8 cellular contexts compared by ENCODE assay signal in genomic region chr2:43539991-43540860, GRCh38. TPM values are rescaled to one million over a fixed set of nuclear protein-coding genes. Genes with fewer than 3 reads are reported as not detected.
DNase-seq lines count a peak whose midpoint lies in the region; ATAC-seq and TF ChIP-seq lines count a peak whose summit lies in the region.

No MANE protein-coding gene starts in this region.

- H4K20me1 ChIP-seq in SK-N-SH (ENCODE audit: insufficient read depth), result no peaks in the 10 kb centered on the region

- intact Hi-C loops in Right ventricle myocardium superior (cut with DNase I) (loop anchor here (5.0 kb wide), 2 partner anchors 53 to 713 kb away; no protein-coding TSS in a partner anchor), sciatic nerve (cut with DNase I) (no loop called here), Caco-2 (cut with micrococcal nuclease; ENCODE audit: unreplicated experiment) (no loop called here)

- H3K9me3 ChIP-seq in SK-N-SH, result no peaks in the 10 kb centered on the region
- no peaks in the 10 kb centered on the region for H3K9me3 ChIP-seq in Caco-2

- no TSS peak for BruUV-seq in Caco-2 (replicated peaks; lab: Mats Ljungman, UMichigan)

- H3K9ac ChIP-seq in SK-N-SH, result no peak overlapping the region

- H3K27ac ChIP-seq in SK-N-SH (ENCODE audit: low read depth in 2 of 2, low read length in 1 of 2), result peak overlapping the region; percentile 36 to 69; a peak in 3 of 4 replicates

- H3K4me3 Mint-ChIP-seq in Caco-2 (ENCODE audit: unreplicated experiment), result no peak overlapping the region

- no peak overlapping the region for H2AFZ ChIP-seq in SK-N-SH (ENCODE audit: low read depth)

- H3K27ac Mint-ChIP-seq in Caco-2 (ENCODE audit: unreplicated experiment), result no peak overlapping the region

- WGBS in SK-N-SH (ENCODE audit: low lambda C conversion rate), result 61% methylated on average over 4 of the region's 4 CpGs

- H3K27me3 ChIP-seq in SK-N-SH (ENCODE audit: insufficient read depth) (no peaks in the 10 kb centered on the region), Caco-2 (replicated peaks; ENCODE audit: control insufficient read depth, insufficient read depth, low read length) (no peaks in the 10 kb centered on the region)

- TF ChIP-seq EP300 in SK-N-SH (IDR thresholded peaks at IDR 0.05; ENCODE audit: borderline replicate concordance in 1 of 2, low read depth in 1 of 2, low read length in 1 of 2), result peak in 1 of 2 experiments; percentile 31; a peak in 1 of 4 replicates

- peak overlapping the region; percentile 20; the same call in 1 of the 2 replicates for H3K4me2 ChIP-seq in SK-N-SH

- H3K79me2 ChIP-seq in SK-N-SH (ENCODE audit: insufficient read depth), result no peaks in the 10 kb centered on the region; the same call in 1 of the 2 replicates

- DNase-seq in EL, result peak; percentile 79
- no peak for DNase-seq in SK-N-SH
- DNase-seq in Right ventricle myocardium superior, result peak; percentile 74
- DNase-seq in sciatic nerve (ENCODE audit: low spot score), result peak; percentile 73
- no peak for DNase-seq in NCI-H1417 treated with DMSO at 0.1 percent for 48 hours (lab: John Stamatoyannopoulos, UW)
- DNase-seq in Caco-2, result no peak

- H3K4me1 Mint-ChIP-seq in Caco-2 (ENCODE audit: low read depth, unreplicated experiment), result no peaks in the 10 kb centered on the region

- H3K9me2 ChIP-seq in SK-N-SH, result no peaks in the 10 kb centered on the region

- CTCF ChIA-PET in SK-N-SH (lab: Yijun Ruan, JAX), result interaction anchor here (0.8 to 7.0 kb wide), 26 partner anchors 10 to 712 kb away, joined by 3 to 85 read pairs (median 4); partner anchors contain the start of gene ZFP36L2
- CTCF ChIA-PET in Caco-2 (lab: Charles Lee), result interaction anchor here (0.7 kb wide), 1 partner anchor 626 kb away, joined by 3 read pairs; no protein-coding TSS in a partner anchor

- no peaks in the 10 kb centered on the region for H3K27me3 Mint-ChIP-seq in Caco-2 (ENCODE audit: insufficient read depth, unreplicated experiment)

- H3K4me3 ChIP-seq in SK-N-SH (ENCODE audit: low read depth in 2 of 2, low read length in 1 of 2), result no peak overlapping the region
- no peak overlapping the region for H3K4me3 ChIP-seq in Caco-2 (ENCODE audit: low read depth, low read length)

- peaks cover 2% of the 10 kb centered on the region for H3K36me3 Mint-ChIP-seq in Caco-2 (ENCODE audit: insufficient read depth, unreplicated experiment)

- peaks cover 6% of the 10 kb centered on the region for H3F3A ChIP-seq in SK-N-SH (replicated peaks; ENCODE audit: insufficient read depth)

- TF ChIP-seq RAD21 in SK-N-SH (IDR thresholded peaks at IDR 0.05; ENCODE audit: low read length), result no peak

- TF ChIP-seq CTCF in SK-N-SH (IDR thresholded peaks at IDR 0.05) (no peak), Caco-2 (IDR thresholded peaks at IDR 0.05; ENCODE audit: insufficient read depth in 1 of 2, low read depth in 1 of 2, low read length in 1 of 2, severe bottlenecking in 1 of 2, unreplicated experiment in 1 of 2) (no peak)

- H3K4me1 ChIP-seq in SK-N-SH (ENCODE audit: control insufficient read depth in 1 of 2, insufficient read depth in 2 of 2, low read depth in 1 of 2, low read length in 1 of 2), result peaks cover 8 to 13% of the 10 kb centered on the region in 2 experiments
- H3K4me1 ChIP-seq in Caco-2, result peaks cover 3% of the 10 kb centered on the region; the same call in 1 of the 2 replicates

- ATAC-seq in Right ventricle myocardium superior (ENCODE audit: poor library complexity), result peak; percentile 95
- ATAC-seq in sciatic nerve, result peak; percentile 98
- ATAC-seq in GM19035 (IDR thresholded peaks at IDR 0.05; ENCODE audit: unreplicated experiment), result no peak
- ATAC-seq in GM18520 (IDR thresholded peaks at IDR 0.05; ENCODE audit: unreplicated experiment), result no peak

- H3K36me3 ChIP-seq in SK-N-SH (replicated peaks in 1 of 2; ENCODE audit: control insufficient read depth in 1 of 2, insufficient read depth in 2 of 2, low read length in 1 of 2) (peaks cover 6 to 22% of the 10 kb centered on the region in 2 experiments), Caco-2 (ENCODE audit: control insufficient read depth, insufficient read depth, low read length) (no peaks in the 10 kb centered on the region)

- no peaks in the 10 kb centered on the region for H3K9me3 Mint-ChIP-seq in Caco-2 (ENCODE audit: unreplicated experiment)

- POLR2A ChIA-PET in SK-N-SH (lab: Yijun Ruan, JAX) (no interaction called here), Caco-2 (lab: Charles Lee) (no interaction called here)

TF ChIP-seq in SK-N-SH, 30 proteins besides CTCF, POLR2A, EP300 and RAD21:
- TF ChIP-seq NFIC (IDR thresholded peaks at IDR 0.05; ENCODE audit: borderline replicate concordance), result 0 out of 2 replicates have a peak, but pooled peaks have one; percentile 28
- TF ChIP-seq CHD2 (IDR thresholded peaks at IDR 0.05; ENCODE audit: low read length, partially characterized antibody), result no peak
- TF ChIP-seq TCF12 (IDR thresholded peaks at IDR 0.05), result peak; percentile 80
- no peak for TF ChIP-seq GATA2 (CRISPR knock-in tag; IDR thresholded peaks at IDR 0.05)
- TF ChIP-seq, protein P1, sequence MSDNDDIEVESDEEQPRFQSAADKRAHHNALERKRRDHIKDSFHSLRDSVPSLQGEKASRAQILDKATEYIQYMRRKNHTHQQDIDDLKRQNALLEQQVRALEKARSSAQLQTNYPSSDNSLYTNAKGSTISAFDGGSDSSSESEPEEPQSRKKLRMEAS (IDR thresholded peaks at IDR 0.05; ENCODE audit: low read depth), result peak; percentile 20; the same call in 1 of the 2 replicates
- TF ChIP-seq, protein P2, sequence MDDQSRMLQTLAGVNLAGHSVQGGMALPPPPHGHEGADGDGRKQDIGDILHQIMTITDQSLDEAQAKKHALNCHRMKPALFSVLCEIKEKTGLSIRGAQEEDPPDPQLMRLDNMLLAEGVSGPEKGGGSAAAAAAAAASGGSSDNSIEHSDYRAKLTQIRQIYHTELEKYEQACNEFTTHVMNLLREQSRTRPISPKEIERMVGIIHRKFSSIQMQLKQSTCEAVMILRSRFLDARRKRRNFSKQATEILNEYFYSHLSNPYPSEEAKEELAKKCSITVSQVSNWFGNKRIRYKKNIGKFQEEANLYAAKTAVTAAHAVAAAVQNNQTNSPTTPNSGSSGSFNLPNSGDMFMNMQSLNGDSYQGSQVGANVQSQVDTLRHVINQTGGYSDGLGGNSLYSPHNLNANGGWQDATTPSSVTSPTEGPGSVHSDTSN (IDR thresholded peaks at IDR 0.05), result peak; percentile 59
- TF ChIP-seq RCOR1 (IDR thresholded peaks at IDR 0.05; ENCODE audit: low read length), result peak; percentile 29; the same call in 1 of the 2 replicates
- TF ChIP-seq, protein P3, sequence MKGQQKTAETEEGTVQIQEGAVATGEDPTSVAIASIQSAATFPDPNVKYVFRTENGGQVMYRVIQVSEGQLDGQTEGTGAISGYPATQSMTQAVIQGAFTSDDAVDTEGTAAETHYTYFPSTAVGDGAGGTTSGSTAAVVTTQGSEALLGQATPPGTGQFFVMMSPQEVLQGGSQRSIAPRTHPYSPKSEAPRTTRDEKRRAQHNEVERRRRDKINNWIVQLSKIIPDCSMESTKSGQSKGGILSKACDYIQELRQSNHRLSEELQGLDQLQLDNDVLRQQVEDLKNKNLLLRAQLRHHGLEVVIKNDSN (IDR thresholded peaks at IDR 0.05; ENCODE audit: borderline replicate concordance, low read depth), result no peak
TF ChIP-seq in SK-N-SH: peak in this region for 5.

RNA-seq across cellular contexts. Expression of gene THADA, which starts 55.6 kb away (rescaled TPM):
- 17.1 and 25.6 TPM in 2 replicates for polyA plus RNA-seq in SK-N-SH (2012; rRNA removed)
- 10.6 and 14.2 TPM in 2 replicates for polyA plus RNA-seq in SK-N-SH (2012; cell fraction: cytosol; rRNA removed)
- polyA plus RNA-seq in SK-N-SH (2012; cell fraction: nucleus; rRNA removed), result 55.8 and 67.5 TPM in 2 replicates
- 14.2 TPM for total RNA-seq in Right ventricle myocardium superior
- 40.8 TPM for total RNA-seq in sciatic nerve
- total RNA-seq in Caco-2 (2022), result 33.8 and 35.3 TPM in 2 replicates

Comparison
In these comparisons a context has a peak if more than half of its experiments do, and no peak if none do; other contexts are left out.
1. DNase-seq: peak in EL (single experiment), Right ventricle myocardium superior (single experiment) and sciatic nerve (single experiment); none in SK-N-SH (single experiment), NCI-H1417 treated with DMSO at 0.1 percent for 48 hours (single experiment) and Caco-2 (0 of 2).
2. ATAC-seq: peak in Right ventricle myocardium superior (single experiment) and sciatic nerve (single experiment); none in GM19035 (single experiment) and GM18520 (single experiment).